Comparison of ENCODE assay signal across 21 cellular contexts in the genomic region with DNA sequence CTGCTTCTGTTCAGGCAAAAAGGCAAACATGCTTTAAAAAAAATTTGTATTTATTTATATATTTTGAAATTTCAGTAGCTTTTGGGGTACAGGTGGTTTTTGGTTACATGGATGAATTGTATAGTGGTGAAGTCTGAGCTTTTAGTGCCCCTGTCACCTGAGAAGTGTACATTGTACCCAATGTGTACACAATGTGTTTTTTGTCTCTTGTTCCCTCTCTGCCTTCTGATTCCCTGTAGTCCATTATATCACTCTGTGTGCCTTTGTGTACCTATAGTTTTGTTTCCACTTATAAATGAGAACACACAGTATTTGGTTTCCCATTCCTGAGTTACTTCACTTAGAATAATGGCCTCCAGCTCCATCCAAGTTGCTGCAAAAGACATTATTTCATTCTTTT.
DNase-seq lines count a peak whose midpoint lies in the region; ATAC-seq, FAIRE-seq and TF ChIP-seq lines count a peak whose summit lies in the region.
"Had no signal": no experiment of that assay in that cellular context is flagged by ENCODE, and none has a peak within 500 bp of the region (broad histone marks: within the 10 kb centered on the region; RNA-seq: fewer than 3 reads in every experiment).

No MANE protein-coding gene starts in this region.

- no peak overlapping the region for H3K9ac ChIP-seq in HepG2 (ENCODE audit: insufficient read depth, low read depth, low read length)
- H3K9ac ChIP-seq: SK-N-SH had no signal

- no peaks in the 10 kb centered on the region for H4K20me1 ChIP-seq in HepG2 (ENCODE audit: insufficient read depth, low read length)

- DNase-seq in HepG2 (ENCODE audit: low spot score) (peak; percentile 68), right lobe of liver (no peak), NCI-H2081 treated with DMSO at 0.1 percent for 48 hours (lab: John Stamatoyannopoulos, UW) (peak; percentile 34), NCI-H748 (lab: John Stamatoyannopoulos, UW; ENCODE audit: unreplicated experiment) (peak; percentile 95), foreskin keratinocyte (no peak), NCI-H1417 (lab: John Stamatoyannopoulos, UW) (no peak)
- no peak for DNase-seq in stimulated activated effector memory CD8-positive, alpha-beta T cell treated with anti-CD3 and anti-CD28 coated beads, Interleukin-12 subunit alpha, Interleukin-12 subunit beta, amount 100 ng/mL, for 72 hours (ENCODE audit: low spot score in 2 of 2)
- DNase-seq in activated naive CD4-positive, alpha-beta T cell treated with anti-CD3 and anti-CD28 coated beads for 36 hours, result no peak
- DNase-seq: CD4-positive, CD25-positive, alpha-beta regulatory T cell; COR-L47; GDM1; NCI-H1417 treated with DMSO at 0.1 percent for 48 hours; NCI-H226; NCI-H524 treated with DMSO at 0.1 percent for 48 hours; NK-92 treated with Interleukin-12 subunit alpha and Interleukin-12 subunit beta, amount 100 ng/mL, for 24 hours; SIG-M5; SK-N-SH had no signal

- H3K27me3 Mint-ChIP-seq in activated naive CD4-positive, alpha-beta T cell treated with anti-CD3 and anti-CD28 coated beads for 36 hours (ENCODE audit: low read depth), result no peaks in the 10 kb centered on the region
- H3K27me3 Mint-ChIP-seq: CD4-positive, CD25-positive, alpha-beta regulatory T cell; IgD-negative memory B cell had no signal

- no peak for TF ChIP-seq RAD21 in HepG2 (CRISPR knock-in tag; IDR thresholded peaks at IDR 0.05)

- intact Hi-C loops in HepG2 (cut with micrococcal nuclease; ENCODE audit: unreplicated experiment) (no loop called here), right lobe of liver (cut with DNase I) (no loop called here)
- intact Hi-C loops in activated naive CD4-positive, alpha-beta T cell treated with anti-CD3 and anti-CD28 coated beads for 36 hours (cut with micrococcal nuclease), result no loop called here

- H3K4me1 ChIP-seq in HepG2 (ENCODE audit: insufficient read depth, low read length) (peaks cover 16% of the 10 kb centered on the region), right lobe of liver (peaks cover 0 to 10% (median 0%) of the 10 kb centered on the region in 4 donors), foreskin keratinocyte (no peaks in the 10 kb centered on the region)

- H3K4me3 ChIP-seq in HepG2 (replicated peaks in 1 of 3; ENCODE audit: insufficient read depth in 1 of 3, low read depth in 2 of 3, low read length in 3 of 3) (no peak overlapping the region), right lobe of liver (no peak overlapping the region)

- peaks cover 70% of the 10 kb centered on the region for H3K36me3 Mint-ChIP-seq in stimulated activated effector memory CD8-positive, alpha-beta T cell treated with anti-CD3 and anti-CD28 coated beads, Interleukin-12 subunit alpha, Interleukin-12 subunit beta, amount 100 ng/mL, for 72 hours
- H3K36me3 Mint-ChIP-seq in activated naive CD4-positive, alpha-beta T cell treated with anti-CD3 and anti-CD28 coated beads for 36 hours (ENCODE audit: low read depth), result peaks cover 16% of the 10 kb centered on the region

- H3K27ac Mint-ChIP-seq in stimulated activated effector memory CD8-positive, alpha-beta T cell treated with anti-CD3 and anti-CD28 coated beads, Interleukin-12 subunit alpha, Interleukin-12 subunit beta, amount 100 ng/mL, for 72 hours, result peak overlapping the region; percentile 2
- no peak overlapping the region for H3K27ac Mint-ChIP-seq in activated naive CD4-positive, alpha-beta T cell treated with anti-CD3 and anti-CD28 coated beads for 36 hours
- H3K27ac Mint-ChIP-seq: CD4-positive, CD25-positive, alpha-beta regulatory T cell; IgD-negative memory B cell had no signal

- POLR2A ChIA-PET in HepG2 (lab: Yijun Ruan, JAX), result no interaction called here

- H3K9me3 ChIP-seq in HepG2 (ENCODE audit: low read length), result no peaks in the 10 kb centered on the region
- H3K9me3 ChIP-seq in right lobe of liver, result no peaks in the 10 kb centered on the region
- H3K9me3 ChIP-seq: SK-N-SH had no signal

- 0 out of 4 replicates have a peak, but pooled peaks of 1 of the 2 experiments have one; percentile 4 for TF ChIP-seq EP300 in HepG2 (IDR thresholded peaks at IDR 0.05; ENCODE audit: low read depth in 2 of 2, low read length in 2 of 2)
- no peak for TF ChIP-seq EP300 in HepG2 (CRISPR knock-in tag; IDR thresholded peaks at IDR 0.05; ENCODE audit: borderline replicate concordance)

- no peaks in the 10 kb centered on the region for H3K4me1 Mint-ChIP-seq in stimulated activated effector memory CD8-positive, alpha-beta T cell treated with anti-CD3 and anti-CD28 coated beads, Interleukin-12 subunit alpha, Interleukin-12 subunit beta, amount 100 ng/mL, for 72 hours
- peaks cover 6% of the 10 kb centered on the region for H3K4me1 Mint-ChIP-seq in activated naive CD4-positive, alpha-beta T cell treated with anti-CD3 and anti-CD28 coated beads for 36 hours (ENCODE audit: low read depth)

- BruUV-seq in HepG2 (replicated peaks; lab: Mats Ljungman, UMichigan), result no TSS peak

- H3K36me3 ChIP-seq in HepG2 (replicated peaks in 1 of 2; ENCODE audit: control insufficient read depth in 1 of 2, insufficient read depth in 2 of 2, low read length in 2 of 2), result peaks cover 1 to 7% of the 10 kb centered on the region in 2 experiments; a peak in 2 of 5 replicates
- H3K36me3 ChIP-seq in right lobe of liver, result no peaks in the 10 kb centered on the region

- TF ChIP-seq CTCF in HepG2 (CRISPR knock-in tag; IDR thresholded peaks at IDR 0.05) (no peak), right lobe of liver (IDR thresholded peaks at IDR 0.05) (no peak), foreskin keratinocyte (conservative IDR thresholded peaks at IDR 0.05) (no peak)

- no peak for FAIRE-seq in HepG2 (lab: Jason Lieb, UNC)
- FAIRE-seq: GM18507, GM19239 had no signal

- no peaks in the 10 kb centered on the region for H3K79me2 ChIP-seq in HepG2 (ENCODE audit: insufficient read depth, low read length)

- no peaks in the 10 kb centered on the region for H3K9me3 Mint-ChIP-seq in stimulated activated effector memory CD8-positive, alpha-beta T cell treated with anti-CD3 and anti-CD28 coated beads, Interleukin-12 subunit alpha, Interleukin-12 subunit beta, amount 100 ng/mL, for 72 hours
- H3K9me3 Mint-ChIP-seq in activated naive CD4-positive, alpha-beta T cell treated with anti-CD3 and anti-CD28 coated beads for 36 hours, result no peaks in the 10 kb centered on the region
- H3K9me3 Mint-ChIP-seq: CD4-positive, CD25-positive, alpha-beta regulatory T cell; IgD-negative memory B cell had no signal

- TF ChIP-seq POLR2A in HepG2 (IDR thresholded peaks at IDR 0.05; ENCODE audit: insufficient read depth in 1 of 2, low read depth in 2 of 2, low read length in 2 of 2) (no peak), right lobe of liver (IDR thresholded peaks at IDR 0.05) (no peak)

- peak; percentile 91 for ATAC-seq in HepG2
- no peak for ATAC-seq in right lobe of liver
- ATAC-seq in stimulated activated effector memory CD8-positive, alpha-beta T cell treated with anti-CD3 and anti-CD28 coated beads, Interleukin-12 subunit alpha, Interleukin-12 subunit beta, amount 100 ng/mL, for 72 hours, result no peak
- ATAC-seq in foreskin keratinocyte, result no peak
- ATAC-seq: Panc1 had no signal

- H2AFZ ChIP-seq in HepG2 (ENCODE audit: low read length), result no peak overlapping the region

- in situ Hi-C loops in HepG2 (cut with HindIII; ENCODE audit: extremely low pct_ligation_motif_present, low pct_unique_long_range_greater_than_20kb), result no loop called here

- no peak overlapping the region for H3K4me3 Mint-ChIP-seq in stimulated activated effector memory CD8-positive, alpha-beta T cell treated with anti-CD3 and anti-CD28 coated beads, Interleukin-12 subunit alpha, Interleukin-12 subunit beta, amount 100 ng/mL, for 72 hours
- H3K4me3 Mint-ChIP-seq in activated naive CD4-positive, alpha-beta T cell treated with anti-CD3 and anti-CD28 coated beads for 36 hours, result no peak overlapping the region
- H3K4me3 Mint-ChIP-seq: IgD-negative memory B cell had no signal

- H3K27ac ChIP-seq in HepG2 (ENCODE audit: extremely low read length, insufficient read depth, low read length) (no peak overlapping the region), right lobe of liver (no peak overlapping the region), foreskin keratinocyte (no peak overlapping the region)

- H3K27me3 ChIP-seq in HepG2 (ENCODE audit: control insufficient read depth in 1 of 2, insufficient read depth in 2 of 2, low read length in 2 of 2) (no peaks in the 10 kb centered on the region), right lobe of liver (no peaks in the 10 kb centered on the region), foreskin keratinocyte (no peaks in the 10 kb centered on the region)

- no peak overlapping the region for H3K4me2 ChIP-seq in HepG2 (ENCODE audit: low read depth, low read length)
- H3K4me2 ChIP-seq: SK-N-SH had no signal

- CTCF ChIA-PET in HepG2 (lab: Yijun Ruan, JAX; ENCODE audit: low intra/inter-chr PET ratio, low total read pairs), result no interaction called here
- CTCF ChIA-PET in activated naive CD4-positive, alpha-beta T cell treated with anti-CD3 and anti-CD28 coated beads for 36 hours (lab: Charles Lee), result no interaction called here

TF ChIP-seq in HepG2, 621 proteins besides CTCF, POLR2A, EP300 and RAD21 (continues in another document):
- TF ChIP-seq, protein P1, sequence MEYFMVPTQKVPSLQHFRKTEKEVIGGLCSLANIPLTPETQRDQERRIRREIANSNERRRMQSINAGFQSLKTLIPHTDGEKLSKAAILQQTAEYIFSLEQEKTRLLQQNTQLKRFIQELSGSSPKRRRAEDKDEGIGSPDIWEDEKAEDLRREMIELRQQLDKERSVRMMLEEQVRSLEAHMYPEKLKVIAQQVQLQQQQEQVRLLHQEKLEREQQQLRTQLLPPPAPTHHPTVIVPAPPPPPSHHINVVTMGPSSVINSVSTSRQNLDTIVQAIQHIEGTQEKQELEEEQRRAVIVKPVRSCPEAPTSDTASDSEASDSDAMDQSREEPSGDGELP (IDR thresholded peaks at IDR 0.05; ENCODE audit: borderline replicate concordance, low read depth), result peak; percentile 33; the same call in 1 of the 2 replicates
- TF ChIP-seq NR2F2 (IDR thresholded peaks at IDR 0.05; ENCODE audit: borderline replicate concordance, low read depth), result no peak

Comparison
In these comparisons a context has a peak if more than half of its experiments do, and no peak if none do; other contexts are left out.
1. DNase-seq: peak in HepG2 (single experiment), NCI-H2081 treated with DMSO at 0.1 percent for 48 hours (single experiment) and NCI-H748 (single experiment); none in right lobe of liver (0 of 3), stimulated activated effector memory CD8-positive, alpha-beta T cell treated with anti-CD3 and anti-CD28 coated beads, Interleukin-12 subunit alpha, Interleukin-12 subunit beta, amount 100 ng/mL, for 72 hours (0 of 2), foreskin keratinocyte (0 of 2), NCI-H1417 (0 of 3) and activated naive CD4-positive, alpha-beta T cell treated with anti-CD3 and anti-CD28 coated beads for 36 hours (single experiment).